In the genomic region with DNA sequence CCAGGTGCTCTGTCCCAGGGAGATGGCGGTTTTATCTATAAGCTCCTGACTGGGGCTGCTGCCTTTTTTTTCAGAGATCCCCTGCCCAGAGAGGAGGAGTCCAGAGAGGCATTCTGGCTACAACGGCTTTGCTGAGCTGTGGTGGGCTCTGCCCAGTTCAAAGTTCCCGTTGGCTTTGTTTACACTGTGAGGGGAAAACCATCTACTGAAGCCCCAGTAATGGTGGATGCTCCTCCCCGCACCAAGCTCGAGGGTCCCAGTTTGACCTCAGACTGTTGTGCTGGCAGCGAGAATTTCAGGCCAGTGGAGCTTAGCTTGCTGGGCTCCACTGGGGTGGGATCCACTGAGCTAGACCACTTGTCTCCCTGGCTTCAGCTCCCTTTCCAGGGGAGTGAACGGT, we compare ENCODE assay signal across 38 cellular contexts. TPM values are rescaled to one million over a fixed set of nuclear protein-coding genes. Genes with fewer than 3 reads are reported as not detected.
"Had no signal": no experiment of that assay in that cellular context is flagged by ENCODE, and none has a peak within 500 bp of the region (broad histone marks: within the 10 kb centered on the region; RNA-seq: fewer than 3 reads in every experiment).

No MANE protein-coding gene starts in this region.

- DNase-seq: Karpas-422, Kasumi-1, MG63, MM.1S, MV-4-11, NCI-H1048, NCI-H1092, NCI-H1092 treated with DMSO at 0.1 percent for 48 hours, NCI-H1105, NCI-H1105 treated with DMSO at 0.1 percent for 48 hours, NCI-H1417, NCI-H1417 treated with DMSO at 0.1 percent for 48 hours, NCI-H1436, NCI-H1436 treated with DMSO at 0.1 percent for 48 hours, NCI-H146, NCI-H1694, NCI-H1694 treated with DMSO at 0.1 percent for 48 hours, NCI-H187, NCI-H187 treated with DMSO at 0.1 percent for 48 hours, NCI-H1930, NCI-H2029, NCI-H2029 treated with DMSO at 0.1 percent for 48 hours, NCI-H2081, NCI-H2081 treated with DMSO at 0.1 percent for 48 hours, NCI-H2107, NCI-H2171, NCI-H2171 treated with DMSO at 0.1 percent for 48 hours, NCI-H2227 treated with DMSO at 0.1 percent for 48 hours, NCI-H226, NCI-H345, NCI-H446, NCI-H446 treated with DMSO at 0.1 percent for 48 hours, NCI-H510A, NCI-H510A treated with DMSO at 0.1 percent for 48 hours had no signal

- H3K27me3 ChIP-seq: MG63 had no signal

- H3K4me3 ChIP-seq: MG63 had no signal

- H3K36me3 ChIP-seq: MG63 had no signal

- H3K9me3 ChIP-seq: MG63 had no signal

RNA-seq across cellular contexts. Expression of a gene that starts 16.4 kb away (rescaled TPM):
- total RNA-seq: LHCN-M2, M059J, MCF 10A, NCI-H460 had no signal
